8 cellular contexts compared by ENCODE assay signal in genomic region chr2:3536682-3537632, GRCh38. TPM values are rescaled to one million over a fixed set of nuclear protein-coding genes. Genes with fewer than 3 reads are reported as not detected.
DNase-seq lines count a peak whose midpoint lies in the region; ATAC-seq and TF ChIP-seq lines count a peak whose summit lies in the region.

No MANE protein-coding gene starts in this region.

- H3K79me2 ChIP-seq in hepatocyte (no peaks in the 10 kb centered on the region), smooth muscle cell (ENCODE audit: low read depth) (peaks cover 4% of the 10 kb centered on the region)

- no peak for DNase-seq in T-helper 2 cell treated with Interferon-gamma antibody and Interleukin-4, amounts not matched to agents 5 μg/mL and 100 μg/mL, for 36 hours (ENCODE audit: low spot score)
- DNase-seq in T-helper 2 cell (no peak), adipocyte (ENCODE audit: low read depth) (peak; percentile 67), hepatocyte (ENCODE audit: low spot score) (peak; percentile 68), smooth muscle cell (lab: John Stamatoyannopoulos, UW; ENCODE audit: unreplicated experiment) (no peak)

- H3K9me3 Mint-ChIP-seq in T-helper 2 cell treated with Interferon-gamma antibody and Interleukin-4, amounts not matched to agents 5 μg/mL and 100 μg/mL, for 36 hours: no peaks in the 10 kb centered on the region
- no peaks in the 10 kb centered on the region for H3K9me3 Mint-ChIP-seq in IgD-negative memory B cell

- peak overlapping the region; percentile 51 for H3K4me3 Mint-ChIP-seq in T-helper 2 cell treated with Interferon-gamma antibody and Interleukin-4, amounts not matched to agents 5 μg/mL and 100 μg/mL, for 36 hours
- H3K4me3 Mint-ChIP-seq in IgD-negative memory B cell: peak overlapping the region; percentile 36 to 83 (median 66)

- H3K9me2 ChIP-seq in hepatocyte (replicated peaks; ENCODE audit: insufficient read depth): no peaks in the 10 kb centered on the region

- peaks cover 18% of the 10 kb centered on the region for H3K36me3 ChIP-seq in adipocyte (ENCODE audit: control insufficient read depth, insufficient read depth, low read length, severe bottlenecking)
- no peaks in the 10 kb centered on the region for H3K36me3 ChIP-seq in hepatocyte (replicated peaks; ENCODE audit: insufficient read depth, low read depth)
- peaks cover 5% of the 10 kb centered on the region for H3K36me3 ChIP-seq in smooth muscle cell (ENCODE audit: low read depth)

- H3K4me3 ChIP-seq in adipocyte (ENCODE audit: low read length) (peak overlapping the region; percentile 71), hepatocyte (no peak overlapping the region), smooth muscle cell (peak overlapping the region; percentile 44)

- H2AFZ ChIP-seq in hepatocyte: peak overlapping the region; percentile 49
- peak overlapping the region; percentile 16 for H2AFZ ChIP-seq in smooth muscle cell (ENCODE audit: low read depth)

- no peaks in the 10 kb centered on the region for H3K27me3 Mint-ChIP-seq in T-helper 2 cell treated with Interferon-gamma antibody and Interleukin-4, amounts not matched to agents 5 μg/mL and 100 μg/mL, for 36 hours (ENCODE audit: low read depth)
- H3K27me3 Mint-ChIP-seq in IgD-negative memory B cell: no peaks in the 10 kb centered on the region

- no peaks in the 10 kb centered on the region for H3K27me3 ChIP-seq in adipocyte (replicated peaks; ENCODE audit: control insufficient read depth, insufficient read depth, low read length)
- H3K27me3 ChIP-seq in hepatocyte: no peaks in the 10 kb centered on the region
- H3K27me3 ChIP-seq in smooth muscle cell (ENCODE audit: low read depth): no peaks in the 10 kb centered on the region

- H3K36me3 Mint-ChIP-seq in T-helper 2 cell treated with Interferon-gamma antibody and Interleukin-4, amounts not matched to agents 5 μg/mL and 100 μg/mL, for 36 hours (ENCODE audit: low read depth): peaks cover 9% of the 10 kb centered on the region
- no peaks in the 10 kb centered on the region for H3K36me3 Mint-ChIP-seq in IgD-negative memory B cell

- no peak for ATAC-seq in HG03108 (IDR thresholded peaks at IDR 0.05; ENCODE audit: unreplicated experiment)
- ATAC-seq in GM21515 (IDR thresholded peaks at IDR 0.05; ENCODE audit: unreplicated experiment): no peak

- H3K4me2 ChIP-seq in hepatocyte: peak overlapping the region; percentile 68
- peak overlapping the region; percentile 85 for H3K4me2 ChIP-seq in smooth muscle cell

- H3K4me1 Mint-ChIP-seq in T-helper 2 cell treated with Interferon-gamma antibody and Interleukin-4, amounts not matched to agents 5 μg/mL and 100 μg/mL, for 36 hours (ENCODE audit: low read depth): peaks cover 3% of the 10 kb centered on the region
- H3K4me1 Mint-ChIP-seq in IgD-negative memory B cell: peaks cover 0 to 7% (median 6%) of the 10 kb centered on the region in 3 donors

- peaks cover 10% of the 10 kb centered on the region for H3F3A ChIP-seq in smooth muscle cell (ENCODE audit: low read depth)

- 74% methylated on average over 16 of the region's 16 CpGs for WGBS in hepatocyte (ENCODE audit: low lambda C conversion rate, missing lambda C conversion rate)
- WGBS in smooth muscle cell (ENCODE audit: low lambda C conversion rate): 76% methylated on average over 16 of the region's 16 CpGs

- H3K27ac ChIP-seq in hepatocyte (peak overlapping the region; percentile 98), smooth muscle cell (ENCODE audit: low read depth) (peak overlapping the region; percentile 100)

- H3K4me1 ChIP-seq in adipocyte (ENCODE audit: control insufficient read depth, insufficient read depth, low read length) (peaks cover 19% of the 10 kb centered on the region), hepatocyte (ENCODE audit: insufficient read depth) (peaks cover 17% of the 10 kb centered on the region), smooth muscle cell (ENCODE audit: low read depth) (peaks cover 6% of the 10 kb centered on the region)

- H4K20me1 ChIP-seq in hepatocyte (ENCODE audit: insufficient read depth, poor library complexity, severe bottlenecking) (no peaks in the 10 kb centered on the region), smooth muscle cell (ENCODE audit: low read depth) (peaks cover 2% of the 10 kb centered on the region)

- H3K27ac Mint-ChIP-seq in T-helper 2 cell treated with Interferon-gamma antibody and Interleukin-4, amounts not matched to agents 5 μg/mL and 100 μg/mL, for 36 hours: peak overlapping the region; percentile 72
- peak overlapping the region in 1 of 3 donors; percentile 16 for H3K27ac Mint-ChIP-seq in IgD-negative memory B cell

- no peaks in the 10 kb centered on the region for H3K9me3 ChIP-seq in adipocyte (ENCODE audit: control insufficient read depth, low read length)
- no peaks in the 10 kb centered on the region for H3K9me3 ChIP-seq in hepatocyte (ENCODE audit: low read depth)
- H3K9me3 ChIP-seq in smooth muscle cell (replicated peaks; ENCODE audit: low read depth): no peaks in the 10 kb centered on the region

- TF ChIP-seq CTCF in hepatocyte (IDR thresholded peaks at IDR 0.05; ENCODE audit: poor library complexity) (peak; percentile 36), smooth muscle cell (IDR thresholded peaks at IDR 0.05; ENCODE audit: borderline replicate concordance, insufficient read depth, poor library complexity, severe bottlenecking) (peak; percentile 36)

- peak overlapping the region; percentile 91 for H3K9ac ChIP-seq in adipocyte (ENCODE audit: low read length)
- peak overlapping the region; percentile 98 for H3K9ac ChIP-seq in smooth muscle cell (ENCODE audit: low read depth)

RNA-seq across cellular contexts. Expression of gene ADI1, which starts 17.6 kb away (rescaled TPM):
- polyA plus RNA-seq in IgD-negative memory B cell: 38.2 TPM
- total RNA-seq in hepatocyte: 97.7 and 106 TPM in 2 replicates
- 154 and 204 TPM in 2 replicates for polyA plus RNA-seq in hepatocyte
- total RNA-seq in smooth muscle cell: 19.0 and 27.3 TPM in 2 replicates
- polyA plus RNA-seq in smooth muscle cell: 30.9 and 35.0 TPM in 2 replicates

RNA-seq across cellular contexts. Expression of gene RNASEH1, which starts 21.2 kb away (rescaled TPM):
- polyA plus RNA-seq in IgD-negative memory B cell (35.2 TPM), hepatocyte (25.6 and 26.9 TPM in 2 replicates), smooth muscle cell (32.7 and 39.2 TPM in 2 replicates)
- total RNA-seq in hepatocyte (15.3 and 16.6 TPM in 2 replicates), smooth muscle cell (18.3 and 22.0 TPM in 2 replicates)

RNA-seq across cellular contexts. Expression of gene RPS7, which starts 38.1 kb away (rescaled TPM):
- polyA plus RNA-seq in IgD-negative memory B cell (1,418 TPM), hepatocyte (400 and 446 TPM in 2 replicates), smooth muscle cell (458 and 471 TPM in 2 replicates)
- total RNA-seq in hepatocyte (3,340 and 3,712 TPM in 2 replicates), smooth muscle cell (2,961 and 3,073 TPM in 2 replicates)

RNA-seq across cellular contexts. Expression of gene COLEC11, which starts 58.0 kb away (rescaled TPM):
- not detected for polyA plus RNA-seq in IgD-negative memory B cell
- total RNA-seq in hepatocyte: 22.6 TPM in 2 replicates
- polyA plus RNA-seq in hepatocyte: 20.9 and 21.5 TPM in 2 replicates
- total RNA-seq in smooth muscle cell: 18.1 and 24.9 TPM in 2 replicates
- polyA plus RNA-seq in smooth muscle cell: 24.0 and 30.8 TPM in 2 replicates

Comparison
In these comparisons a context has a peak if more than half of its experiments do, and no peak if none do; other contexts are left out.
1. DNase-seq: peak in adipocyte (single experiment) and hepatocyte (single experiment); none in T-helper 2 cell treated with Interferon-gamma antibody and Interleukin-4, amounts not matched to agents 5 μg/mL and 100 μg/mL, for 36 hours (single experiment), T-helper 2 cell (0 of 5) and smooth muscle cell (single experiment).